ENCODE assay signal across 12 cellular contexts in the genomic region with DNA sequence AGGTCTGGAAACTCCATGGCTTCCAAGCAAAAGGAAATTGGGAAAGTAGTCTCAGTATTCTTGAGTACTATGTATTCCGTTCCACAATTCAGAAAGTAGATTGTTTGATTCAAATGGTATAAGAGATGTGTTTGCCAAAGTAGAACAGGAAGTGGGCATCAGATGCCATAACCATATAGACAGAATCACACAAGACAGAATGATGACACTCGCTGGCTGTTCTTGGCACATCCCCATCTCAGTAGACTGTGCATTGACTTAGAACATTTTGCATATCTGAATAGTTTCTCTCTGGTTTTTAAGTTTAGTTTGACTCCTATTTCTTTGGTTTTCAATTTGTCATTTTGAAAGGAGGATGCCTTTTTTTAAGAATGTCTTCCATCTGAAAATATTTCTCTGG.
A peak's percentile ranks its signal among the peaks of the same experiment; 100 is the strongest.
DNase-seq lines count a peak whose midpoint lies in the region; ATAC-seq, FAIRE-seq and TF ChIP-seq lines count a peak whose summit lies in the region.
"Had no signal": no experiment of that assay in that cellular context is flagged by ENCODE, and none has a peak within 500 bp of the region (broad histone marks: within the 10 kb centered on the region; RNA-seq: fewer than 3 reads in every experiment).

No MANE protein-coding gene starts in this region.

- H3K9me3 ChIP-seq in HUES64 (ENCODE audit: insufficient read depth, low read depth, low read length), result no peaks in the 10 kb centered on the region
- no peaks in the 10 kb centered on the region for H3K9me3 ChIP-seq in endodermal cell (ENCODE audit: control insufficient read depth, low read length)

- H3K27ac Mint-ChIP-seq in WTC11, result peak overlapping the region; percentile 73
- no peak overlapping the region for H3K27ac Mint-ChIP-seq in endodermal cell
- H3K27ac Mint-ChIP-seq in stimulated activated naive CD8-positive, alpha-beta T cell treated with anti-CD3 and anti-CD28 coated beads, Interleukin-15, amount 100 ng/mL, for 72 hours, result peak overlapping the region; percentile 30 to 89

- peaks cover 13% of the 10 kb centered on the region; the same call in 1 of the 2 replicates for H3K4me1 ChIP-seq in HUES64 (ENCODE audit: insufficient read depth, low read length)
- no peaks in the 10 kb centered on the region for H3K4me1 ChIP-seq in endodermal cell (ENCODE audit: control insufficient read depth, insufficient read depth, low read length)

- H3K27me3 Mint-ChIP-seq in WTC11 (ENCODE audit: low read depth), result no peaks in the 10 kb centered on the region
- H3K27me3 Mint-ChIP-seq in endodermal cell (ENCODE audit: insufficient read depth), result no peaks in the 10 kb centered on the region
- no peaks in the 10 kb centered on the region for H3K27me3 Mint-ChIP-seq in stimulated activated naive CD8-positive, alpha-beta T cell treated with anti-CD3 and anti-CD28 coated beads, Interleukin-15, amount 100 ng/mL, for 72 hours

- CTCF ChIA-PET in WTC11 (lab: Charles Lee), result interaction anchor here (1.1 to 2.0 kb wide), 2 partner anchors 9 to 145 kb away, joined by 3 to 13 read pairs; no protein-coding TSS in a partner anchor

- H3K4me3 Mint-ChIP-seq in WTC11 (no peak overlapping the region), endodermal cell (no peak overlapping the region)
- H3K4me3 Mint-ChIP-seq in stimulated activated naive CD8-positive, alpha-beta T cell treated with anti-CD3 and anti-CD28 coated beads, Interleukin-15, amount 100 ng/mL, for 72 hours, result peak overlapping the region in 1 of 2 donors; percentile 20

- H3K27me3 ChIP-seq in HUES64 (ENCODE audit: insufficient read depth, low read length), result no peaks in the 10 kb centered on the region
- no peaks in the 10 kb centered on the region for H3K27me3 ChIP-seq in endodermal cell (ENCODE audit: control insufficient read depth, insufficient read depth, low read length, poor library complexity, severe bottlenecking)

- 88% methylated on average over 2 of the region's 2 CpGs for WGBS in HUES64
- WGBS in endodermal cell (ENCODE audit: insufficient coverage in 1 of 2, insufficient read length in 1 of 2), 2 experiments, result 86 to 97% methylated on average over 1 to 2 of the region's 2 CpGs

- intact Hi-C loops in posterior vena cava (cut with DNase I), result no loop called here

- POLR2A ChIA-PET in WTC11 (lab: Charles Lee), result no interaction called here

- H3K36me3 ChIP-seq in HUES64 (ENCODE audit: insufficient read depth, low read length), result peaks cover 21% of the 10 kb centered on the region
- H3K36me3 ChIP-seq in endodermal cell (ENCODE audit: control insufficient read depth, insufficient read depth, low read length), result peaks cover 38% of the 10 kb centered on the region

- H3K9me3 Mint-ChIP-seq in WTC11 (no peaks in the 10 kb centered on the region), endodermal cell (no peaks in the 10 kb centered on the region)
- no peaks in the 10 kb centered on the region for H3K9me3 Mint-ChIP-seq in stimulated activated naive CD8-positive, alpha-beta T cell treated with anti-CD3 and anti-CD28 coated beads, Interleukin-15, amount 100 ng/mL, for 72 hours

- no peak for FAIRE-seq in HTR-8/SVneo (lab: Jason Lieb, UNC)
- FAIRE-seq: frontal cortex, RCC 7860 had no signal

- TF ChIP-seq CTCF in WTC11 (IDR thresholded peaks at IDR 0.05), result no peak
- no peak for TF ChIP-seq CTCF in endodermal cell (conservative IDR thresholded peaks at IDR 0.05)

- DNase-seq in WTC11 (ENCODE audit: low spot score) (no peak), endodermal cell (no peak), HTR-8/SVneo (ENCODE audit: insufficient read length, low spot score) (no peak), posterior vena cava (ENCODE audit: low spot score) (no peak), LoVo (ENCODE audit: low spot score) (no peak)
- DNase-seq in stimulated activated naive CD8-positive, alpha-beta T cell treated with anti-CD3 and anti-CD28 coated beads, Interleukin-15, amount 100 ng/mL, for 72 hours, result peak in 1 of 2 donors; percentile 20
- DNase-seq: activated T-cell treated with anti-CD3 and anti-CD28 coated beads, Interleukin-2, amount 50 U/mL, for 48 hours; left colon; NCI-H2107 had no signal

- H3K36me3 Mint-ChIP-seq in WTC11 (peaks cover 19% of the 10 kb centered on the region), endodermal cell (ENCODE audit: low read depth) (peaks cover 41% of the 10 kb centered on the region)

- H3K27ac ChIP-seq in HUES64 (ENCODE audit: low read depth, low read length) (peak overlapping the region; percentile 14; the same call in 1 of the 2 replicates), endodermal cell (ENCODE audit: low read depth, low read length) (peak overlapping the region; percentile 7)

- no peak overlapping the region for H3K9ac ChIP-seq in HUES64 (ENCODE audit: low read depth, low read length)
- no peak overlapping the region for H3K9ac ChIP-seq in endodermal cell (ENCODE audit: extremely low read depth, low read length, poor library complexity, severe bottlenecking)

- H3K4me1 Mint-ChIP-seq in WTC11, result peaks cover 11% of the 10 kb centered on the region
- peaks cover 11% of the 10 kb centered on the region for H3K4me1 Mint-ChIP-seq in endodermal cell
- peaks cover 15% of the 10 kb centered on the region for H3K4me1 Mint-ChIP-seq in stimulated activated naive CD8-positive, alpha-beta T cell treated with anti-CD3 and anti-CD28 coated beads, Interleukin-15, amount 100 ng/mL, for 72 hours

- no peak for ATAC-seq in WTC11
- peak; percentile 96 for ATAC-seq in stimulated activated naive CD8-positive, alpha-beta T cell treated with anti-CD3 and anti-CD28 coated beads, Interleukin-15, amount 100 ng/mL, for 72 hours
- ATAC-seq: left colon had no signal

- H3K4me3 ChIP-seq in HUES64 (ENCODE audit: low read length) (no peak overlapping the region), endodermal cell (ENCODE audit: low read length) (no peak overlapping the region)

TF ChIP-seq in WTC11, 78 proteins besides CTCF, POLR2A, EP300 and RAD21 (continues in another document):
- TF ChIP-seq RELA (CRISPR knock-in tag; IDR thresholded peaks at IDR 0.05; ENCODE audit: borderline replicate concordance), result no peak
- TF ChIP-seq, protein P1, sequence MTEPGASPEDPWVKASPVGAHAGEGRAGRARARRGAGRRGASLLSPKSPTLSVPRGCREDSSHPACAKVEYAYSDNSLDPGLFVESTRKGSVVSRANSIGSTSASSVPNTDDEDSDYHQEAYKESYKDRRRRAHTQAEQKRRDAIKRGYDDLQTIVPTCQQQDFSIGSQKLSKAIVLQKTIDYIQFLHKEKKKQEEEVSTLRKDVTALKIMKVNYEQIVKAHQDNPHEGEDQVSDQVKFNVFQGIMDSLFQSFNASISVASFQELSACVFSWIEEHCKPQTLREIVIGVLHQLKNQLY (CRISPR knock-in tag; IDR thresholded peaks at IDR 0.05), result no peak
- TF ChIP-seq CREM (CRISPR knock-in tag; IDR thresholded peaks at IDR 0.05), result no peak
- no peak for TF ChIP-seq CREB1 (CRISPR knock-in tag; IDR thresholded peaks at IDR 0.05)
- no peak for TF ChIP-seq ZNF138 (CRISPR knock-in tag; conservative IDR thresholded peaks at IDR 0.05)
- TF ChIP-seq NR2C2 (CRISPR knock-in tag; IDR thresholded peaks at IDR 0.05), result no peak
- TF ChIP-seq, protein P2, sequence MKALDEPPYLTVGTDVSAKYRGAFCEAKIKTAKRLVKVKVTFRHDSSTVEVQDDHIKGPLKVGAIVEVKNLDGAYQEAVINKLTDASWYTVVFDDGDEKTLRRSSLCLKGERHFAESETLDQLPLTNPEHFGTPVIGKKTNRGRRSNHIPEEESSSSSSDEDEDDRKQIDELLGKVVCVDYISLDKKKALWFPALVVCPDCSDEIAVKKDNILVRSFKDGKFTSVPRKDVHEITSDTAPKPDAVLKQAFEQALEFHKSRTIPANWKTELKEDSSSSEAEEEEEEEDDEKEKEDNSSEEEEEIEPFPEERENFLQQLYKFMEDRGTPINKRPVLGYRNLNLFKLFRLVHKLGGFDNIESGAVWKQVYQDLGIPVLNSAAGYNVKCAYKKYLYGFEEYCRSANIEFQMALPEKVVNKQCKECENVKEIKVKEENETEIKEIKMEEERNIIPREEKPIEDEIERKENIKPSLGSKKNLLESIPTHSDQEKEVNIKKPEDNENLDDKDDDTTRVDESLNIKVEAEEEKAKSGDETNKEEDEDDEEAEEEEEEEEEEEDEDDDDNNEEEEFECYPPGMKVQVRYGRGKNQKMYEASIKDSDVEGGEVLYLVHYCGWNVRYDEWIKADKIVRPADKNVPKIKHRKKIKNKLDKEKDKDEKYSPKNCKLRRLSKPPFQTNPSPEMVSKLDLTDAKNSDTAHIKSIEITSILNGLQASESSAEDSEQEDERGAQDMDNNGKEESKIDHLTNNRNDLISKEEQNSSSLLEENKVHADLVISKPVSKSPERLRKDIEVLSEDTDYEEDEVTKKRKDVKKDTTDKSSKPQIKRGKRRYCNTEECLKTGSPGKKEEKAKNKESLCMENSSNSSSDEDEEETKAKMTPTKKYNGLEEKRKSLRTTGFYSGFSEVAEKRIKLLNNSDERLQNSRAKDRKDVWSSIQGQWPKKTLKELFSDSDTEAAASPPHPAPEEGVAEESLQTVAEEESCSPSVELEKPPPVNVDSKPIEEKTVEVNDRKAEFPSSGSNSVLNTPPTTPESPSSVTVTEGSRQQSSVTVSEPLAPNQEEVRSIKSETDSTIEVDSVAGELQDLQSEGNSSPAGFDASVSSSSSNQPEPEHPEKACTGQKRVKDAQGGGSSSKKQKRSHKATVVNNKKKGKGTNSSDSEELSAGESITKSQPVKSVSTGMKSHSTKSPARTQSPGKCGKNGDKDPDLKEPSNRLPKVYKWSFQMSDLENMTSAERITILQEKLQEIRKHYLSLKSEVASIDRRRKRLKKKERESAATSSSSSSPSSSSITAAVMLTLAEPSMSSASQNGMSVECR (CRISPR knock-in tag; IDR thresholded peaks at IDR 0.05; ENCODE audit: borderline replicate concordance), result no peak
- no peak for TF ChIP-seq TCF7 (CRISPR knock-in tag; IDR thresholded peaks at IDR 0.05; ENCODE audit: low read depth)
- no peak for TF ChIP-seq TEAD4 (CRISPR knock-in tag; IDR thresholded peaks at IDR 0.05)
- TF ChIP-seq ZNF512 (CRISPR knock-in tag; IDR thresholded peaks at IDR 0.05; ENCODE audit: borderline replicate concordance), result no peak
- TF ChIP-seq ZNF219 (CRISPR knock-in tag; IDR thresholded peaks at IDR 0.05; ENCODE audit: borderline replicate concordance), result no peak
